In genomic region chr18:13528739-13529392, GRCh38 we compare ENCODE assay signal across 13 cellular contexts.
DNase-seq lines count a peak whose midpoint lies in the region; ATAC-seq and TF ChIP-seq lines count a peak whose summit lies in the region.
"Had no signal": no experiment of that assay in that cellular context is flagged by ENCODE, and none has a peak within 500 bp of the region (broad histone marks: within the 10 kb centered on the region; RNA-seq: fewer than 3 reads in every experiment).

No MANE protein-coding gene starts in this region.

- no peak for DNase-seq in activated naive CD8-positive, alpha-beta T cell treated with anti-CD3 and anti-CD28 coated beads for 36 hours
- no peak for DNase-seq in CD4-positive, CD25-positive, alpha-beta regulatory T cell
- peak; percentile 14 for DNase-seq in endodermal cell
- DNase-seq in osteocyte (ENCODE audit: extremely low spot score, unreplicated experiment), result peak; percentile 49
- no peak for DNase-seq in hippocampal formation (lab: John Stamatoyannopoulos, UW)
- no peak for DNase-seq in activated CD4-positive, alpha-beta T cell treated with anti-CD3 and anti-CD28 coated beads for 36 hours
- DNase-seq: BE2C, DMS53, H9, IMR-90 had no signal

- H3K4me3 ChIP-seq in CD4-positive, CD25-positive, alpha-beta regulatory T cell (ENCODE audit: low read depth, low read length), result no peak overlapping the region
- no peak overlapping the region for H3K4me3 ChIP-seq in endodermal cell (ENCODE audit: low read length)
- H3K4me3 ChIP-seq: A549, GM23338 had no signal

- no peak overlapping the region for H3K4me3 Mint-ChIP-seq in activated naive CD8-positive, alpha-beta T cell
- H3K4me3 Mint-ChIP-seq in activated naive CD8-positive, alpha-beta T cell treated with anti-CD3 and anti-CD28 coated beads for 36 hours, result no peak overlapping the region
- no peak overlapping the region for H3K4me3 Mint-ChIP-seq in CD4-positive, CD25-positive, alpha-beta regulatory T cell
- H3K4me3 Mint-ChIP-seq in endodermal cell, result no peak overlapping the region
- no peak overlapping the region for H3K4me3 Mint-ChIP-seq in osteocyte (ENCODE audit: unreplicated experiment)
- H3K4me3 Mint-ChIP-seq in activated CD4-positive, alpha-beta T cell treated with anti-CD3 and anti-CD28 coated beads for 36 hours, result no peak overlapping the region
- H3K4me3 Mint-ChIP-seq: GM23338, H9 had no signal

- CTCF ChIA-PET in activated CD4-positive, alpha-beta T cell treated with anti-CD3 and anti-CD28 coated beads for 36 hours (lab: Charles Lee), result interaction anchor here (1.0 to 1.2 kb wide), 2 partner anchors 30 to 313 kb away, joined by 3 to 6 read pairs; no protein-coding TSS in a partner anchor

- H3K4me1 ChIP-seq in CD4-positive, CD25-positive, alpha-beta regulatory T cell (ENCODE audit: control insufficient read depth, insufficient read depth, low read length, poor library complexity, severe bottlenecking), result no peaks in the 10 kb centered on the region
- no peaks in the 10 kb centered on the region for H3K4me1 ChIP-seq in endodermal cell (ENCODE audit: control insufficient read depth, insufficient read depth, low read length)
- H3K4me1 ChIP-seq: A549, BE2C had no signal

- intact Hi-C loops in activated CD4-positive, alpha-beta T cell treated with anti-CD3 and anti-CD28 coated beads for 36 hours (cut with DNase I, micrococcal nuclease), result no loop called here

- TF ChIP-seq CTCF in endodermal cell (conservative IDR thresholded peaks at IDR 0.05), result no peak
- no peak for TF ChIP-seq CTCF in osteocyte (IDR thresholded peaks at IDR 0.05)

- H3K4me1 Mint-ChIP-seq in activated naive CD8-positive, alpha-beta T cell (ENCODE audit: low read depth), result peaks cover 37% of the 10 kb centered on the region
- peaks cover 25% of the 10 kb centered on the region for H3K4me1 Mint-ChIP-seq in activated naive CD8-positive, alpha-beta T cell treated with anti-CD3 and anti-CD28 coated beads for 36 hours
- peaks cover 17 to 70% (median 45%) of the 10 kb centered on the region in 4 donors for H3K4me1 Mint-ChIP-seq in CD4-positive, CD25-positive, alpha-beta regulatory T cell
- H3K4me1 Mint-ChIP-seq in endodermal cell (no peaks in the 10 kb centered on the region), osteocyte (ENCODE audit: unreplicated experiment) (no peaks in the 10 kb centered on the region)
- H3K4me1 Mint-ChIP-seq in activated CD4-positive, alpha-beta T cell treated with anti-CD3 and anti-CD28 coated beads for 36 hours, result peaks cover 31% of the 10 kb centered on the region
- H3K4me1 Mint-ChIP-seq: GM23338 had no signal

- no peaks in the 10 kb centered on the region for H3K27me3 Mint-ChIP-seq in activated naive CD8-positive, alpha-beta T cell
- H3K27me3 Mint-ChIP-seq in activated naive CD8-positive, alpha-beta T cell treated with anti-CD3 and anti-CD28 coated beads for 36 hours, result no peaks in the 10 kb centered on the region
- no peaks in the 10 kb centered on the region for H3K27me3 Mint-ChIP-seq in CD4-positive, CD25-positive, alpha-beta regulatory T cell
- H3K27me3 Mint-ChIP-seq in endodermal cell (ENCODE audit: insufficient read depth), result no peaks in the 10 kb centered on the region
- H3K27me3 Mint-ChIP-seq in osteocyte (ENCODE audit: unreplicated experiment), result peaks cover 12% of the 10 kb centered on the region
- no peaks in the 10 kb centered on the region for H3K27me3 Mint-ChIP-seq in activated CD4-positive, alpha-beta T cell treated with anti-CD3 and anti-CD28 coated beads for 36 hours

- no peak overlapping the region for H3K27ac ChIP-seq in CD4-positive, CD25-positive, alpha-beta regulatory T cell (ENCODE audit: insufficient read depth, low read length, poor library complexity, severe bottlenecking)
- no peak overlapping the region for H3K27ac ChIP-seq in endodermal cell (ENCODE audit: low read depth, low read length)
- H3K27ac ChIP-seq: A549 had no signal

- no peak for ATAC-seq in CD4-positive, CD25-positive, alpha-beta regulatory T cell (ENCODE audit: low read depth in 2 of 2)
- ATAC-seq in activated CD4-positive, alpha-beta T cell treated with anti-CD3 and anti-CD28 coated beads for 36 hours, result no peak
- ATAC-seq: A549, GM23338 had no signal

- H3K9ac ChIP-seq in endodermal cell (ENCODE audit: extremely low read depth, low read length, poor library complexity, severe bottlenecking), result no peak overlapping the region

- no peaks in the 10 kb centered on the region for H3K9me3 ChIP-seq in CD4-positive, CD25-positive, alpha-beta regulatory T cell (ENCODE audit: control insufficient read depth in 2 of 2, low read length in 2 of 2)
- no peaks in the 10 kb centered on the region for H3K9me3 ChIP-seq in endodermal cell (ENCODE audit: control insufficient read depth, low read length)
- H3K9me3 ChIP-seq: A549, BE2C had no signal

- 95 to 96% methylated on average over 7 to 9 of the region's 9 CpGs for WGBS in endodermal cell (ENCODE audit: insufficient coverage in 1 of 2, insufficient read length in 1 of 2), 2 experiments

- POLR2A ChIA-PET in activated CD4-positive, alpha-beta T cell treated with anti-CD3 and anti-CD28 coated beads for 36 hours (lab: Charles Lee), result interaction anchor here (0.7 kb wide), 1 partner anchor 169 kb away, joined by 3 read pairs; no protein-coding TSS in a partner anchor

- no peaks in the 10 kb centered on the region for H3K27me3 ChIP-seq in CD4-positive, CD25-positive, alpha-beta regulatory T cell (ENCODE audit: control insufficient read depth, insufficient read depth, low read length)
- no peaks in the 10 kb centered on the region for H3K27me3 ChIP-seq in endodermal cell (ENCODE audit: control insufficient read depth, insufficient read depth, low read length, poor library complexity, severe bottlenecking)
- H3K27me3 ChIP-seq: BE2C had no signal

- no peaks in the 10 kb centered on the region for H3K9me3 Mint-ChIP-seq in activated naive CD8-positive, alpha-beta T cell (ENCODE audit: low read depth)
- H3K9me3 Mint-ChIP-seq in activated naive CD8-positive, alpha-beta T cell treated with anti-CD3 and anti-CD28 coated beads for 36 hours, result no peaks in the 10 kb centered on the region
- H3K9me3 Mint-ChIP-seq in CD4-positive, CD25-positive, alpha-beta regulatory T cell, result no peaks in the 10 kb centered on the region
- H3K9me3 Mint-ChIP-seq in endodermal cell (no peaks in the 10 kb centered on the region), osteocyte (ENCODE audit: unreplicated experiment) (no peaks in the 10 kb centered on the region)
- H3K9me3 Mint-ChIP-seq in activated CD4-positive, alpha-beta T cell treated with anti-CD3 and anti-CD28 coated beads for 36 hours (ENCODE audit: low read depth), result no peaks in the 10 kb centered on the region
- H3K9me3 Mint-ChIP-seq: GM23338, H9 had no signal

- H3K27ac Mint-ChIP-seq in activated naive CD8-positive, alpha-beta T cell, result peak overlapping the region; percentile 10
- no peak overlapping the region for H3K27ac Mint-ChIP-seq in activated naive CD8-positive, alpha-beta T cell treated with anti-CD3 and anti-CD28 coated beads for 36 hours
- peak overlapping the region in 2 of 3 donors; percentile 4 to 44 for H3K27ac Mint-ChIP-seq in CD4-positive, CD25-positive, alpha-beta regulatory T cell
- H3K27ac Mint-ChIP-seq in endodermal cell (no peak overlapping the region), osteocyte (ENCODE audit: unreplicated experiment) (no peak overlapping the region)
- H3K27ac Mint-ChIP-seq in activated CD4-positive, alpha-beta T cell treated with anti-CD3 and anti-CD28 coated beads for 36 hours, result no peak overlapping the region
- H3K27ac Mint-ChIP-seq: GM23338, H9 had no signal

- peaks cover 5% of the 10 kb centered on the region for H3K36me3 Mint-ChIP-seq in activated naive CD8-positive, alpha-beta T cell
- peaks cover 2% of the 10 kb centered on the region for H3K36me3 Mint-ChIP-seq in activated naive CD8-positive, alpha-beta T cell treated with anti-CD3 and anti-CD28 coated beads for 36 hours
- H3K36me3 Mint-ChIP-seq in CD4-positive, CD25-positive, alpha-beta regulatory T cell, result peaks cover 14% of the 10 kb centered on the region
- H3K36me3 Mint-ChIP-seq in endodermal cell (ENCODE audit: low read depth) (no peaks in the 10 kb centered on the region), osteocyte (ENCODE audit: unreplicated experiment) (no peaks in the 10 kb centered on the region)
- H3K36me3 Mint-ChIP-seq in activated CD4-positive, alpha-beta T cell treated with anti-CD3 and anti-CD28 coated beads for 36 hours (ENCODE audit: low read depth), result no peaks in the 10 kb centered on the region

- H3K36me3 ChIP-seq in CD4-positive, CD25-positive, alpha-beta regulatory T cell (ENCODE audit: control insufficient read depth, insufficient read depth, low read length), result peaks cover 28% of the 10 kb centered on the region
- no peaks in the 10 kb centered on the region for H3K36me3 ChIP-seq in endodermal cell (ENCODE audit: control insufficient read depth, insufficient read depth, low read length)
- H3K36me3 ChIP-seq: BE2C had no signal

Comparison
In these comparisons a context has a peak if more than half of its experiments do, and no peak if none do; other contexts are left out.
1. H3K27ac Mint-ChIP-seq: peak in activated naive CD8-positive, alpha-beta T cell (single experiment) and CD4-positive, CD25-positive, alpha-beta regulatory T cell (2 of 3); none in activated naive CD8-positive, alpha-beta T cell treated with anti-CD3 and anti-CD28 coated beads for 36 hours (single experiment), endodermal cell (single experiment), osteocyte (single experiment) and activated CD4-positive, alpha-beta T cell treated with anti-CD3 and anti-CD28 coated beads for 36 hours (single experiment).
2. DNase-seq: peak in endodermal cell (single experiment) and osteocyte (single experiment); none in activated naive CD8-positive, alpha-beta T cell treated with anti-CD3 and anti-CD28 coated beads for 36 hours (single experiment), CD4-positive, CD25-positive, alpha-beta regulatory T cell (0 of 3), hippocampal formation (0 of 2) and activated CD4-positive, alpha-beta T cell treated with anti-CD3 and anti-CD28 coated beads for 36 hours (single experiment).